ENCODE assay signal across 11 cellular contexts in the genomic region with DNA sequence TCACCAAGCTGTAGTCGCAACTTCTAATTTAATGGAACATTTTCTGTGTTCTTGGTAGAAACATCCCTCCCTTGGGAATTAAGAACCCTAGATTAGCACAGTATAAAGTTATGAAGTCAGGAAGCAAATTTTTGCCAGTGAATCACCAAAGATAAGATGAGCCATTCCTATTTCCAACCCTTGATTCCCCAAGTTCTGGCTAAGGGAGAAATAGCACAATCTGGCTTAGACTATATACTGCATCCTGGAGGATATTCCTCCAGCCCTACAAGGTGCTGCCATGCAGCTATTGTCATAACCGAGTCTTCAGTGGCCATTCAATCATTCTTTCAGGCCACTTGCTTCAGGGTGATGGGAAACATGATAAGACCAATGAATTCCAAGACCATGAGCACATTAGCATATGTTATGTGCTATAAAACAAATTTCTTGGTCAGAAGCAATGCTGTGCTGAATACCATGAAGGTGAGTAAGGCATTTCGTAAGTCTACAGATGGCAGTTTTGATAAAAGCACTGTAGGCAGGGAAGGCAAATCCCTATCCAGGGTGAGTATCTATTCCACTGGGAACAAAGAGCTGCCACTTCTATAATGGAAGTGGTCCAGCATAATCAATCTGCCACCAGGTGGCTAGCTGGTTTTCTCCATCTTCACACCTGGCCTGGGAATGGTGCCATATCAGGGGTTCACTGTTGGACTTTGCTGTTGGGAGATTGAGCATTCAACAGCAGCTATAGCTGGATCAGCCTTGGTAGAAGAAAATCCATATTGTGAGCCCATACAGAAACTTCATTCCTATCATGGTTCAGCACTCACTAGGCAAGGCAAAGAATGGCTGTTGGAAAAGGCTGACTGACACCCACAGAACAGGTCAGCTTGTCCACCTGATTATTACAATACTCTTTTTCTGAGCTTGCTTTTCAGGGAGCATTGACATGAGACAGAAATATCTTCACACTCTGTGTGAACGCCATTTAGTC. TPM values are rescaled to one million over a fixed set of nuclear protein-coding genes. Genes with fewer than 3 reads are reported as not detected.
DNase-seq lines count a peak whose midpoint lies in the region; ATAC-seq and TF ChIP-seq lines count a peak whose summit lies in the region.
"Had no signal": no experiment of that assay in that cellular context is flagged by ENCODE, and none has a peak within 500 bp of the region (broad histone marks: within the 10 kb centered on the region; RNA-seq: fewer than 3 reads in every experiment).

No MANE protein-coding gene starts in this region.

- intact Hi-C loops in Caco-2 (cut with micrococcal nuclease; ENCODE audit: unreplicated experiment): loop anchor here (1.0 kb wide), 1 partner anchor 54 kb away; no protein-coding TSS in a partner anchor
- intact Hi-C loops in Calu3 (cut with micrococcal nuclease; ENCODE audit: unreplicated experiment): no loop called here

- peaks cover 5% of the 10 kb centered on the region; the same call in 1 of the 2 replicates for H3K9me3 ChIP-seq in Caco-2

- H3K27ac Mint-ChIP-seq in Caco-2 (ENCODE audit: unreplicated experiment) (peak overlapping the region; percentile 72), Calu3 (ENCODE audit: unreplicated experiment) (no peak overlapping the region)

- POLR2A ChIA-PET in Caco-2 (lab: Charles Lee): interaction anchor here (1.0 kb wide), 1 partner anchor 20 kb away, joined by 5 read pairs; a partner anchor contains a TSS

- BruUV-seq in Caco-2 (replicated peaks; lab: Mats Ljungman, UMichigan) (no TSS peak), Calu3 (replicated peaks; lab: Mats Ljungman, UMichigan) (no TSS peak)

- CTCF ChIA-PET in Caco-2 (lab: Charles Lee) (interaction anchor here (0.7 to 1.3 kb wide), 2 partner anchors 18 to 76 kb away, joined by 4 read pairs; no protein-coding TSS in a partner anchor), Calu3 (lab: Charles Lee) (interaction anchor here (0.5 to 0.9 kb wide), 4 partner anchors 9 to 22 kb away, joined by 3 to 4 read pairs (median 4); no protein-coding TSS in a partner anchor)

- TF ChIP-seq CTCF in Caco-2 (IDR thresholded peaks at IDR 0.05; ENCODE audit: insufficient read depth in 1 of 2, low read depth in 1 of 2, low read length in 1 of 2, severe bottlenecking in 1 of 2, unreplicated experiment in 1 of 2) (peak in 1 of 2 experiments; percentile 15), astrocyte of the spinal cord (IDR thresholded peaks at IDR 0.05; ENCODE audit: low read depth, low read length) (no peak), Calu3 (IDR thresholded peaks at IDR 0.05; ENCODE audit: unreplicated experiment) (no peak)

- H3K4me3 ChIP-seq in Caco-2 (ENCODE audit: low read depth, low read length) (no peak overlapping the region), astrocyte of the spinal cord (ENCODE audit: low read depth, low read length) (no peak overlapping the region)

- no peaks in the 10 kb centered on the region for H3K27me3 ChIP-seq in Caco-2 (replicated peaks; ENCODE audit: control insufficient read depth, insufficient read depth, low read length)

- H3K27me3 Mint-ChIP-seq in Caco-2 (ENCODE audit: insufficient read depth, unreplicated experiment): no peaks in the 10 kb centered on the region
- H3K27me3 Mint-ChIP-seq in Calu3 (ENCODE audit: unreplicated experiment): peaks cover 44% of the 10 kb centered on the region

- no peak overlapping the region for H3K4me3 Mint-ChIP-seq in Caco-2 (ENCODE audit: unreplicated experiment)
- no peak overlapping the region for H3K4me3 Mint-ChIP-seq in Calu3 (ENCODE audit: low read depth, unreplicated experiment)

- H3K9me3 Mint-ChIP-seq in Caco-2 (ENCODE audit: unreplicated experiment) (peaks cover 25% of the 10 kb centered on the region), Calu3 (ENCODE audit: low read depth, unreplicated experiment) (peaks cover 2% of the 10 kb centered on the region)

- no peak for ATAC-seq in HG03097 (IDR thresholded peaks at IDR 0.05; ENCODE audit: low FRiP score, unreplicated experiment)
- ATAC-seq in HG03196 (IDR thresholded peaks at IDR 0.05; ENCODE audit: unreplicated experiment): no peak

- H3K36me3 Mint-ChIP-seq in Caco-2 (ENCODE audit: insufficient read depth, unreplicated experiment) (peaks cover 6% of the 10 kb centered on the region), Calu3 (ENCODE audit: insufficient read depth, unreplicated experiment) (no peaks in the 10 kb centered on the region)

- in situ Hi-C loops in astrocyte of the spinal cord (cut with HindIII; ENCODE audit: low sequenced_read_pairs): no loop called here

- no peaks in the 10 kb centered on the region for H3K36me3 ChIP-seq in Caco-2 (ENCODE audit: control insufficient read depth, insufficient read depth, low read length)

- peaks cover 22% of the 10 kb centered on the region for H3K4me1 ChIP-seq in Caco-2

- DNase-seq in Caco-2 (peak; percentile 49 to 50), LoVo (ENCODE audit: low spot score) (peak; percentile 60), astrocyte of the spinal cord (ENCODE audit: low read depth, low spot score) (peak; percentile 86), kidney tubule cell (ENCODE audit: low spot score) (peak; percentile 85), MV-4-11 (lab: John Stamatoyannopoulos, UW) (no peak), Calu3 (no peak)
- DNase-seq: NCI-H1417 treated with DMSO at 0.1 percent for 48 hours, occipital lobe, SHP77 treated with DMSO at 0.1 percent for 48 hours had no signal

- peaks cover 18% of the 10 kb centered on the region for H3K4me1 Mint-ChIP-seq in Caco-2 (ENCODE audit: low read depth, unreplicated experiment)
- no peaks in the 10 kb centered on the region for H3K4me1 Mint-ChIP-seq in Calu3 (ENCODE audit: low read depth, unreplicated experiment)

RNA-seq across cellular contexts. Expression of a gene that starts 19.6 kb away (rescaled TPM):
- total RNA-seq in Caco-2 (2022): 122 and 140 TPM in 2 replicates
- 11.8 and 15.1 TPM in 2 replicates for total RNA-seq in Calu3 (2022)

Comparison
In these comparisons a context has a peak if more than half of its experiments do, and no peak if none do; other contexts are left out.
1. DNase-seq: peak in Caco-2 (2 of 2), LoVo (single experiment), astrocyte of the spinal cord (single experiment) and kidney tubule cell (single experiment); none in MV-4-11 (single experiment) and Calu3 (single experiment).